ENCODE assay signal across 24 cellular contexts in genomic region chr7:44787762-44788161, GRCh38.
"Had no signal": no experiment of that assay in that cellular context is flagged by ENCODE, and none has a peak within 500 bp of the region (broad histone marks: within the 10 kb centered on the region; RNA-seq: fewer than 3 reads in every experiment).

No MANE protein-coding gene starts in this region.

- H3K27ac Mint-ChIP-seq: naive thymus-derived CD8-positive, alpha-beta T cell; nephron; progenitor cell of endocrine pancreas; stimulated activated naive CD8-positive, alpha-beta T cell treated with anti-CD3 and anti-CD28 coated beads, Interleukin-15, amount 100 ng/mL, for 72 hours; type B pancreatic cell had no signal

- H3K27me3 ChIP-seq: hepatocyte, right atrium auricular region, tibial nerve, uterus had no signal

- H3K4me3 ChIP-seq: hepatocyte, left ventricle myocardium inferior, lung, mucosa of descending colon, right atrium auricular region, skin epidermis, tibial nerve, uterus had no signal

- H3K4me1 ChIP-seq: left ventricle myocardium inferior, right atrium auricular region, tibial nerve, uterus had no signal

- H3K27me3 Mint-ChIP-seq: progenitor cell of endocrine pancreas; stimulated activated naive CD8-positive, alpha-beta T cell treated with anti-CD3 and anti-CD28 coated beads, Interleukin-15, amount 100 ng/mL, for 72 hours; type B pancreatic cell had no signal

- H3K4me1 Mint-ChIP-seq: neural crest cell; stimulated activated naive CD8-positive, alpha-beta T cell treated with anti-CD3 and anti-CD28 coated beads, Interleukin-15, amount 100 ng/mL, for 72 hours had no signal

- H3K36me3 ChIP-seq: left ventricle myocardium inferior, right atrium auricular region, tibial nerve, uterus had no signal

- H3K27ac ChIP-seq: hepatocyte, left ventricle myocardium inferior, right atrium auricular region, skin epidermis, tibial nerve, uterus had no signal

- H3K79me2 ChIP-seq: hepatocyte had no signal

- ATAC-seq: mucosa of descending colon; sciatic nerve; stimulated activated naive CD8-positive, alpha-beta T cell treated with anti-CD3 and anti-CD28 coated beads, Interleukin-15, amount 100 ng/mL, for 72 hours had no signal

- H2AFZ ChIP-seq: hepatocyte had no signal

- H3K4me2 ChIP-seq: hepatocyte had no signal

- H3K4me3 Mint-ChIP-seq: naive thymus-derived CD8-positive, alpha-beta T cell; nephron; neural crest cell; stimulated activated naive CD8-positive, alpha-beta T cell treated with anti-CD3 and anti-CD28 coated beads, Interleukin-15, amount 100 ng/mL, for 72 hours; type B pancreatic cell had no signal

- H3K9me3 ChIP-seq: mucosa of descending colon, right atrium auricular region, uterus had no signal

- DNase-seq: islet precursor cell; left ventricle myocardium inferior; midbrain; mucosa of descending colon; naive thymus-derived CD8-positive, alpha-beta T cell; nucleus accumbens; stimulated activated CD4-positive, alpha-beta T cell treated with anti-CD3 and anti-CD28 coated beads, Interleukin-12 subunit alpha, Interleukin-12 subunit beta, amount 100 ng/mL, for 4 hours; stimulated activated CD4-positive, alpha-beta T cell treated with anti-CD3 and anti-CD28 coated beads, Interleukin-15, amount 100 ng/mL, for 24 hours; stimulated activated CD4-positive, alpha-beta T cell treated with anti-CD3 and anti-CD28 coated beads, Interleukin-2, amount 100 ng/mL, for 24 hours; stimulated activated CD4-positive, alpha-beta T cell treated with anti-CD3 and anti-CD28 coated beads, Interleukin-4, amount 100 ng/mL, for 1 hour; stimulated activated naive CD4-positive, alpha-beta T cell treated with Interleukin-2 at 50 U/mL for 16 hours; stimulated activated naive CD8-positive, alpha-beta T cell treated with anti-CD3 and anti-CD28 coated beads, Interleukin-15, amount 100 ng/mL, for 72 hours; substantia nigra; uterus had no signal
